ENCODE assay signal across 14 cellular contexts in the genomic region with DNA sequence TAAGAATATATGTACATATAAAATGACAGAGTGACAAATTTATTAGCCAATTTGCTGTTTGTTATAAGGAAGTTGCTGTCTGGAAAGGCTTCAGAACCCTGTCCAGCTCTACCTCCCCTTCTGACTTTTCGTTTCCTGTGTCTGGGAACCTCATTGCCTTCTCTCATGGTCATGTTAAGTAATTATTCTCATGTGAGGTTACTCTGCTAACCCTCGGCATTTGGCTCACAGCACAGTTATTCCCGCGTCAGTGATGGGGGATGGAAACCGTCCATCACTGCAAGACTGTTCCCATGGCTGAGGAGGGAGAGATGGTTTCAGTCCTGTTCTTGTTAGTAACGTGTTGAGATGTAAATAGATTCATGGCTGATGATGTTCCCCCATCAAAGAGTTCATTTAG. TPM values are rescaled to one million over a fixed set of nuclear protein-coding genes. Genes with fewer than 3 reads are reported as not detected.
A peak's percentile ranks its signal among the peaks of the same experiment; 100 is the strongest.
DNase-seq lines count a peak whose midpoint lies in the region; ATAC-seq, FAIRE-seq and TF ChIP-seq lines count a peak whose summit lies in the region.
"Had no signal": no experiment of that assay in that cellular context is flagged by ENCODE, and none has a peak within 500 bp of the region (broad histone marks: within the 10 kb centered on the region; RNA-seq: fewer than 3 reads in every experiment).

No MANE protein-coding gene starts in this region.

- FAIRE-seq in frontal cortex (lab: Jason Lieb, UNC): no peak

- DNase-seq in AG08396 (ENCODE audit: low spot score): peak; percentile 23
- DNase-seq in fibroblast of the aortic adventitia (ENCODE audit: low read depth): peak; percentile 67
- peak; percentile 36 for DNase-seq in non-pigmented ciliary epithelial cell (ENCODE audit: low read depth)
- no peak for DNase-seq in DMS 273 treated with DMSO at 0.1 percent for 48 hours (lab: John Stamatoyannopoulos, UW)
- DNase-seq in frontal cortex (ENCODE audit: low spot score in 2 of 2): no peak
- no peak for DNase-seq in NCI-H774 (lab: John Stamatoyannopoulos, UW)
- DNase-seq: activated CD8-positive, alpha-beta memory T cell treated with anti-CD3 and anti-CD28 coated beads, Interleukin-2, amount 50 U/mL, for 48 hours; activated naive CD8-positive, alpha-beta T cell treated with anti-CD3 and anti-CD28 coated beads, Interleukin-2, amount 50 U/mL, for 24 hours; BE2C; naive thymus-derived CD4-positive, alpha-beta T cell; stimulated activated CD4-positive, alpha-beta T cell treated with anti-CD3 and anti-CD28 coated beads, Interleukin-12 subunit alpha, Interleukin-12 subunit beta, amount 100 ng/mL, for 4 hours had no signal

- no peak for TF ChIP-seq CTCF in fibroblast of the aortic adventitia (IDR thresholded peaks at IDR 0.05; ENCODE audit: insufficient read depth, low read length)

- no peak for ATAC-seq in HG02938 (IDR thresholded peaks at IDR 0.05; ENCODE audit: unreplicated experiment)
- ATAC-seq: activated naive CD8-positive, alpha-beta T cell treated with anti-CD3 and anti-CD28 coated beads, Interleukin-2, amount 50 U/mL, for 24 hours; naive thymus-derived CD4-positive, alpha-beta T cell had no signal

- H3K4me3 ChIP-seq in fibroblast of the aortic adventitia (ENCODE audit: low read depth, low read length): no peak overlapping the region

TF ChIP-seq in PFSK-1, 5 proteins besides CTCF, POLR2A, EP300 and RAD21:
- TF ChIP-seq POLR2AphosphoS5 (IDR thresholded peaks at IDR 0.05; ENCODE audit: low read depth, low read length): no peak
- peak in 1 of 2 experiments; percentile 76; a peak in 1 of 4 replicates for TF ChIP-seq REST (IDR thresholded peaks at IDR 0.05; ENCODE audit: insufficient read depth in 1 of 2, low read depth in 2 of 2, low read length in 2 of 2)
- TF ChIP-seq SIN3A (IDR thresholded peaks at IDR 0.05; ENCODE audit: borderline replicate concordance, insufficient read depth, low read length): 0 out of 2 replicates have a peak, but pooled peaks have one; percentile 42
- TF ChIP-seq TAF1 (IDR thresholded peaks at IDR 0.05; ENCODE audit: borderline replicate concordance, insufficient read depth, low read length): peak; percentile 50; the same call in 1 of the 2 replicates

RNA-seq across cellular contexts. Expression of gene EDNRA, which starts 11.9 kb away (rescaled TPM):
- polyA plus RNA-seq in PFSK-1 (2012; ENCODE audit: insufficient read length, low read depth): 21.1 TPM
- total RNA-seq in fibroblast of the aortic adventitia (ENCODE audit: low replicate concordance) (10.8 and 37.6 TPM in 2 replicates), frontal cortex (9.4 TPM)
- total RNA-seq: MCF 10A; naive thymus-derived CD4-positive, alpha-beta T cell had no signal
- polyA plus RNA-seq: naive thymus-derived CD4-positive, alpha-beta T cell had no signal

Comparison
In these comparisons a context has a peak if more than half of its experiments do, and no peak if none do; other contexts are left out.
1. DNase-seq: peak in AG08396 (single experiment), fibroblast of the aortic adventitia (single experiment) and non-pigmented ciliary epithelial cell (single experiment); none in DMS 273 treated with DMSO at 0.1 percent for 48 hours (single experiment), frontal cortex (0 of 2) and NCI-H774 (single experiment).